In genomic region chr13:20993661-20994440, GRCh38 we compare ENCODE assay signal across 13 cellular contexts.
DNase-seq lines count a peak whose midpoint lies in the region; ATAC-seq and TF ChIP-seq lines count a peak whose summit lies in the region.
"Had no signal": no experiment of that assay in that cellular context is flagged by ENCODE, and none has a peak within 500 bp of the region (broad histone marks: within the 10 kb centered on the region; RNA-seq: fewer than 3 reads in every experiment).

No MANE protein-coding gene starts in this region.

- CTCF ChIA-PET in HEK293 (lab: Yijun Ruan, JAX): interaction anchor here (1.2 kb wide), 1 partner anchor 69 kb away, joined by 3 read pairs; no protein-coding TSS in a partner anchor

- H3K27me3 ChIP-seq in RWPE2 (ENCODE audit: insufficient read depth, poor library complexity, severe bottlenecking) (no peaks in the 10 kb centered on the region), skeletal muscle tissue (ENCODE audit: control insufficient read depth in 3 of 3, insufficient read depth in 3 of 3, low read length in 3 of 3) (no peaks in the 10 kb centered on the region)

- TF ChIP-seq POLR2A in erythroblast (IDR thresholded peaks at IDR 0.05; ENCODE audit: low read length): no peak

- no peak overlapping the region for H3K27ac ChIP-seq in HEK293 (ENCODE audit: extremely low read depth, low read depth, low read length)
- no peak overlapping the region for H3K27ac ChIP-seq in RWPE2 (ENCODE audit: poor library complexity, severe bottlenecking)
- peak overlapping the region; percentile 17 for H3K27ac ChIP-seq in skeletal muscle tissue (ENCODE audit: low read depth, low read length)

- H3K4me1 ChIP-seq in HEK293 (ENCODE audit: control insufficient read depth, insufficient read depth, low read length): no peaks in the 10 kb centered on the region
- peaks cover 5% of the 10 kb centered on the region for H3K4me1 ChIP-seq in RWPE2 (ENCODE audit: insufficient read depth, poor library complexity, severe bottlenecking)
- peaks cover 20 to 40% (median 31%) of the 10 kb centered on the region in 3 donors for H3K4me1 ChIP-seq in skeletal muscle tissue (ENCODE audit: control insufficient read depth in 3 of 3, insufficient read depth in 3 of 3, low read length in 3 of 3)

- no peaks in the 10 kb centered on the region for H3K9me3 ChIP-seq in HEK293 (ENCODE audit: control insufficient read depth, insufficient read depth, low read depth, low read length)
- no peaks in the 10 kb centered on the region for H3K9me3 ChIP-seq in RWPE2 (ENCODE audit: severe bottlenecking)
- no peaks in the 10 kb centered on the region for H3K9me3 ChIP-seq in skeletal muscle tissue (ENCODE audit: control insufficient read depth in 3 of 3, low read length in 3 of 3)

- POLR2A ChIA-PET in HEK293 (lab: Yijun Ruan, JAX): interaction anchor here (0.7 kb wide), 1 partner anchor 183 kb away, joined by 3 read pairs; the partner anchor contains the start of genes MRPL57 and SKA3

- ATAC-seq in RWPE2 (ENCODE audit: low read depth): peak; percentile 78
- ATAC-seq in GM18870 (IDR thresholded peaks at IDR 0.05; ENCODE audit: unreplicated experiment): no peak
- no peak for ATAC-seq in HG03097 (IDR thresholded peaks at IDR 0.05; ENCODE audit: low FRiP score, unreplicated experiment)
- no peak for ATAC-seq in HG03139 (IDR thresholded peaks at IDR 0.05; ENCODE audit: unreplicated experiment)
- ATAC-seq in GM21367 (IDR thresholded peaks at IDR 0.05; ENCODE audit: unreplicated experiment): no peak
- ATAC-seq: PC-3 had no signal

- H3K9ac ChIP-seq in skeletal muscle tissue (ENCODE audit: low read depth in 1 of 3, low read length in 3 of 3): no peak overlapping the region

- H3K4me3 ChIP-seq in HEK293 (ENCODE audit: low read depth, low read length): no peak overlapping the region
- no peak overlapping the region for H3K4me3 ChIP-seq in RWPE2 (ENCODE audit: severe bottlenecking)
- no peak overlapping the region for H3K4me3 ChIP-seq in skeletal muscle tissue (ENCODE audit: low read length in 3 of 3)

- DNase-seq in RWPE2 (ENCODE audit: low spot score) (no peak), erythroblast (lab: John Stamatoyannopoulos, UW) (peak; percentile 15 to 48)
- DNase-seq: activated CD4-positive, alpha-beta T cell treated with anti-CD3 and anti-CD28 coated beads, Interleukin-2, amount 50 U/mL, for 48 hours; foreskin melanocyte; midbrain; MM.1S; PC-3 had no signal

- H3K36me3 ChIP-seq in HEK293 (ENCODE audit: control insufficient read depth in 2 of 2, insufficient read depth in 1 of 2, low read length in 2 of 2) (peaks cover 0 to 27% of the 10 kb centered on the region in 2 experiments; a peak in 1 of 3 replicates), RWPE2 (ENCODE audit: low read depth) (peaks cover 22% of the 10 kb centered on the region), skeletal muscle tissue (ENCODE audit: control insufficient read depth in 3 of 3, insufficient read depth in 3 of 3, low read length in 3 of 3) (peaks cover 23 to 26% (median 25%) of the 10 kb centered on the region in 3 donors)

- TF ChIP-seq CTCF in HEK293 (tag by site-specific recombination; IDR thresholded peaks at IDR 0.05): no peak
- TF ChIP-seq CTCF in RWPE2 (IDR thresholded peaks at IDR 0.05; ENCODE audit: poor library complexity, severe bottlenecking): no peak

TF ChIP-seq in HEK293, 187 proteins besides CTCF, POLR2A, EP300 and RAD21:
- TF ChIP-seq SCRT1 (tag by site-specific recombination; IDR thresholded peaks at IDR 0.05; ENCODE audit: borderline replicate concordance) (peak; percentile 48; the same call in 1 of the 2 replicates), EGR2 (tag by site-specific recombination; IDR thresholded peaks at IDR 0.05; ENCODE audit: low read depth) (0 out of 2 replicates have a peak, but pooled peaks have one; percentile 10), ZNF175 (tag by site-specific recombination; IDR thresholded peaks at IDR 0.05) (no peak), PATZ1 (tag by site-specific recombination; IDR thresholded peaks at IDR 0.05) (no peak), SCRT2 (tag by site-specific recombination; IDR thresholded peaks at IDR 0.05) (peak; percentile 95)
